In genomic region chr10:127357265-127357664, GRCh38 we compare ENCODE assay signal across 7 cellular contexts.
"Had no signal": no experiment of that assay in that cellular context is flagged by ENCODE, and none has a peak within 500 bp of the region (broad histone marks: within the 10 kb centered on the region; RNA-seq: fewer than 3 reads in every experiment).

No MANE protein-coding gene starts in this region.

- H3K27me3 Mint-ChIP-seq: IgD-negative memory B cell had no signal

- H3K9ac ChIP-seq: GM23248 had no signal

- H3K9me3 Mint-ChIP-seq: H9 had no signal

- H3K36me3 Mint-ChIP-seq: IgD-negative memory B cell had no signal

- DNase-seq: GM23248, H9, HCEC 1CT, KBM-7 had no signal

- H3K4me1 Mint-ChIP-seq: IgD-negative memory B cell had no signal

- H3K4me3 ChIP-seq: GM23248 had no signal

- ATAC-seq: HepG2 had no signal

- H3K27ac ChIP-seq: GM23248, HL-60 had no signal

- H3K27ac Mint-ChIP-seq: H9, IgD-negative memory B cell had no signal

- H3K4me3 Mint-ChIP-seq: H9, IgD-negative memory B cell had no signal
